In the genomic region with DNA sequence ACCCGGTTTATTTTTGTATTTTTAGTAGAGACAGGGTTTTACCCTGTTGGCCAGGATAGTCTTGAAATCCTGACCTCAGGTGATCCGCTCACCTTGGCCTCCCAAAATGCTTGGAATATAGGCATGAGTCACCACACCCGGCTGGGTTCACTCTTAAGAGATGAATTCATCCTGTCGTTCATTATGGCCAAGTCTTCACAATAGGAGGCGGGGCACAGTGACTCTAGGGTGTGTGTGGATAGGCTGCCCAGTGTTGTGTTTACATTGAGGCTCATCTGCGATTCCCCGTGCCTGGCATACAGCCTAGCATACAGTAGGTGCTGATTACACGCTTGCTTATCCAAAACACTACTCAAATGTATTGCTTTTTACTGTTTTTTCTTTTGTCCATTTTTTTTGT, we compare ENCODE assay signal across 27 cellular contexts. TPM values are rescaled to one million over a fixed set of nuclear protein-coding genes. Genes with fewer than 3 reads are reported as not detected.
DNase-seq lines count a peak whose midpoint lies in the region; ATAC-seq, FAIRE-seq and TF ChIP-seq lines count a peak whose summit lies in the region.
"Had no signal": no experiment of that assay in that cellular context is flagged by ENCODE, and none has a peak within 500 bp of the region (broad histone marks: within the 10 kb centered on the region; RNA-seq: fewer than 3 reads in every experiment).

No MANE protein-coding gene starts in this region.

- 1% methylated on average over 8 of the region's 8 CpGs for WGBS in K562 (ENCODE audit: insufficient coverage, low coverage, missing lambda C conversion rate)

- no TSS peak for BruUV-seq in K562 (replicated peaks; lab: Mats Ljungman, UMichigan)

- FAIRE-seq in K562 (lab: Jason Lieb, UNC) = no peak
- FAIRE-seq: astrocyte, HepG2 had no signal

- H3K36me3 ChIP-seq in K562 (ENCODE audit: control insufficient read depth, insufficient read depth, low read length) = no peaks in the 10 kb centered on the region
- H3K36me3 ChIP-seq: right lobe of liver had no signal

- H4K20me1 ChIP-seq in K562 (replicated peaks; ENCODE audit: control insufficient read depth, insufficient read depth, low read length) = no peaks in the 10 kb centered on the region

- TF ChIP-seq CTCF in K562 (IDR thresholded peaks at IDR 0.05 in 2 of 3, conservative IDR thresholded peaks at IDR 0.05 in 1 of 3; ENCODE audit: insufficient read depth in 2 of 3, low read depth in 1 of 3, low read length in 3 of 3) (no peak), GM13976 (IDR thresholded peaks at IDR 0.05; ENCODE audit: borderline replicate concordance, control extremely low read depth, extremely low read depth, insufficient read depth, missing control alignments) (no peak)

- H3K27ac ChIP-seq in K562 (ENCODE audit: extremely low read depth, low read depth, low read length) = no peak overlapping the region
- H3K27ac ChIP-seq: HL-60, right lobe of liver, VCaP had no signal

- H3K4me2 ChIP-seq in K562 (ENCODE audit: insufficient read depth, low read length) = no peak overlapping the region

- no peak for TF ChIP-seq EP300 in K562 (IDR thresholded peaks at IDR 0.05; ENCODE audit: low read length)

- DNase-seq in DMS53 (lab: John Stamatoyannopoulos, UW) (peak; percentile 51), M059J (ENCODE audit: low read depth) (peak; percentile 68), K562 (ENCODE audit: extremely low read depth in 1 of 4, low spot score in 3 of 4) (no peak), islet precursor cell (peak; percentile 79), GM13976 (ENCODE audit: low spot score) (no peak)
- no peak for DNase-seq in effector memory CD8-positive, alpha-beta T cell
- DNase-seq: ACHN; activated CD4-positive, alpha-beta T cell treated with anti-CD3 and anti-CD28 coated beads for 4 hours; activated gamma-delta T cell treated with Interleukin-2 at 50 U/mL for 16 hours; DMS79 treated with DMSO at 0.1 percent for 48 hours; mesenchymal stem cell; NCI-H1092; NCI-H187 treated with DMSO at 0.1 percent for 48 hours; NCI-H526 treated with DMSO at 0.1 percent for 48 hours; posterior cingulate gyrus; right lobe of liver; stimulated activated CD4-positive, alpha-beta T cell treated with anti-CD3 and anti-CD28 coated beads, Interleukin-12 subunit alpha, Interleukin-12 subunit beta, amount 100 ng/mL, for 4 hours; stimulated activated CD4-positive, alpha-beta T cell treated with anti-CD3 and anti-CD28 coated beads, Interleukin-4, amount 100 ng/mL, for 1 hour had no signal

- no peak for TF ChIP-seq RAD21 in K562 (CRISPR knock-in tag; conservative IDR thresholded peaks at IDR 0.05 in 1 of 2, IDR thresholded peaks at IDR 0.05 in 1 of 2)

- no peaks in the 10 kb centered on the region for H3K9me3 Mint-ChIP-seq in effector memory CD8-positive, alpha-beta T cell
- H3K9me3 Mint-ChIP-seq: central memory CD8-positive, alpha-beta T cell; dendritic cell treated with granulocyte-macrophage colony-stimulating factor and Interleukin-4, amounts not matched to agents 40 ng/mL and 50 ng/mL, for 4 days; type B pancreatic cell had no signal

- TF ChIP-seq POLR2A in K562 (conservative IDR thresholded peaks at IDR 0.05) = no peak

- H3K79me2 ChIP-seq in K562 (ENCODE audit: control insufficient read depth, insufficient read depth, low read length) = no peaks in the 10 kb centered on the region

- ATAC-seq in K562 (peak; percentile 37; the same call in 1 of the 3 replicates), GM18517 (IDR thresholded peaks at IDR 0.05; ENCODE audit: unreplicated experiment) (no peak), GM19324 (IDR thresholded peaks at IDR 0.05; ENCODE audit: low FRiP score, unreplicated experiment) (no peak)
- no peak for ATAC-seq in effector memory CD8-positive, alpha-beta T cell (replicated peaks)
- ATAC-seq: HepG2, right lobe of liver had no signal

- no peak overlapping the region for H3K4me3 ChIP-seq in K562
- H3K4me3 ChIP-seq: right lobe of liver had no signal

- H3K27me3 Mint-ChIP-seq in effector memory CD8-positive, alpha-beta T cell = peaks cover 45 to 49% of the 10 kb centered on the region in 2 donors
- H3K27me3 Mint-ChIP-seq: dendritic cell treated with granulocyte-macrophage colony-stimulating factor and Interleukin-4, amounts not matched to agents 40 ng/mL and 50 ng/mL, for 4 days had no signal

- H3K27me3 ChIP-seq in K562 (ENCODE audit: control insufficient read depth in 2 of 2, insufficient read depth in 2 of 2, low read length in 2 of 2) = 0 out of 5 replicates have a peak, but pooled peaks cover 0 to 3% of the 10 kb centered on the region in 2 experiments
- H3K27me3 ChIP-seq: right lobe of liver had no signal

- H3K27ac Mint-ChIP-seq in effector memory CD8-positive, alpha-beta T cell = no peak overlapping the region
- H3K27ac Mint-ChIP-seq: dendritic cell treated with granulocyte-macrophage colony-stimulating factor and Interleukin-4, amounts not matched to agents 40 ng/mL and 50 ng/mL, for 4 days; type B pancreatic cell had no signal

- no peaks in the 10 kb centered on the region for H3K4me1 ChIP-seq in K562 (replicated peaks in 1 of 2; ENCODE audit: control insufficient read depth in 2 of 2, insufficient read depth in 2 of 2, low read length in 2 of 2)
- H3K4me1 ChIP-seq: right lobe of liver had no signal

- H2AFZ ChIP-seq in K562 (ENCODE audit: low read depth, low read length) = no peak overlapping the region

- H3K9me3 ChIP-seq in K562 (replicated peaks; ENCODE audit: control insufficient read depth, insufficient read depth, low read depth, low read length) = no peaks in the 10 kb centered on the region
- H3K9me3 ChIP-seq: right lobe of liver had no signal

- in situ Hi-C loops in K562 (cut with MboI) = no loop called here
- in situ Hi-C loops in GM13976 (cut with MboI; ENCODE audit: low sequenced_read_pairs, unreplicated experiment) = no loop called here

- H3K36me3 Mint-ChIP-seq in effector memory CD8-positive, alpha-beta T cell (ENCODE audit: insufficient read depth) = no peaks in the 10 kb centered on the region

- H3K9ac ChIP-seq in K562 (ENCODE audit: insufficient read depth in 1 of 2, low read depth in 2 of 2, low read length in 2 of 2) = no peak overlapping the region

- H3K4me1 Mint-ChIP-seq in effector memory CD8-positive, alpha-beta T cell (ENCODE audit: low read depth in 2 of 2) = peaks cover 0 to 1% of the 10 kb centered on the region in 2 donors
- H3K4me1 Mint-ChIP-seq: central memory CD8-positive, alpha-beta T cell had no signal

- CTCF ChIA-PET in K562 (lab: Yijun Ruan, JAX; ENCODE audit: low intra/inter-chr PET ratio) = interaction anchor here (0.6 kb wide), 1 partner anchor 14 kb away, joined by 4 read pairs; no protein-coding TSS in a partner anchor

- no peak overlapping the region for H3K4me3 Mint-ChIP-seq in effector memory CD8-positive, alpha-beta T cell
- H3K4me3 Mint-ChIP-seq: central memory CD8-positive, alpha-beta T cell; dendritic cell treated with granulocyte-macrophage colony-stimulating factor and Interleukin-4, amounts not matched to agents 40 ng/mL and 50 ng/mL, for 4 days; type B pancreatic cell had no signal

- intact Hi-C loops in K562 (cut with micrococcal nuclease) = no loop called here

- no peaks in the 10 kb centered on the region for H3K9me1 ChIP-seq in K562 (ENCODE audit: control insufficient read depth, insufficient read depth, low read length)

- POLR2A ChIA-PET in K562 (lab: Yijun Ruan, JAX) = no interaction called here

TF ChIP-seq in K562, 482 proteins besides CTCF, POLR2A, EP300 and RAD21:
- TF ChIP-seq ZFX (CRISPR knock-in tag; IDR thresholded peaks at IDR 0.05) (no peak), ATF7 (IDR thresholded peaks at IDR 0.05) (no peak), NONO (IDR thresholded peaks at IDR 0.05; ENCODE audit: low read depth in 2 of 2, low read length in 1 of 2) (no peak), ZNF134 (CRISPR knock-in tag; conservative IDR thresholded peaks at IDR 0.05) (no peak)
TF ChIP-seq in K562: peak in this region for 0.

RNA-seq across cellular contexts. Expression of gene IGFBP7, which starts 41.3 kb away (rescaled TPM):
- total RNA-seq in M059J (2014; rRNA removed; shearing (Covaris generic)) = 127 and 145 TPM in 2 replicates
- not detected in 2 replicates for total RNA-seq in K562 (2011; cell fraction: chromatin; rRNA removed; ENCODE audit: low replicate concordance)
- not detected in 2 replicates for total RNA-seq in K562 (2011; cell fraction: nucleolus; rRNA removed)
- not detected in 2 replicates for total RNA-seq in K562 (2011; cell fraction: nucleoplasm; rRNA removed)
- total RNA-seq in K562 (2014; rRNA removed) (not detected in 2 replicates), K562 (2014; rRNA removed; fragmentation: Illumina TruSeq; extraction: Trizol) (not detected in 2 replicates), K562 (2015; rRNA removed; fragmentation: Illumina TruSeq; extraction: Trizol) (not detected in 2 replicates), K562 (2021) (0.29 and 0.54 TPM in 2 replicates)
- polyA plus RNA-seq in K562 (2011; rRNA removed) (not detected in 2 replicates), K562 (2014; fragmentation: Illumina TruSeq; extraction: Trizol) (not detected in 2 replicates), K562 (2014; fragmentation: Nextera tagmentation; extraction: Ambion mirVana) (under 1 TPM; 0.27 to 0.49 TPM), K562 (2014; rRNA removed) (not detected in 2 replicates)
- polyA plus RNA-seq in K562 (2011; cell fraction: cytosol; rRNA removed) = 0.12 and 0.18 TPM in 2 replicates
- not detected in 2 replicates for polyA plus RNA-seq in K562 (2011; cell fraction: nucleus; rRNA removed)
- 0.12 and 0.25 TPM in 2 replicates for polyA plus RNA-seq in K562 (2012)
- polyA minus RNA-seq in K562 (2011; rRNA and poly(A)+ RNA removed) = not detected in 2 replicates
- not detected in 2 replicates for polyA minus RNA-seq in K562 (2011; cell fraction: cytosol; rRNA and poly(A)+ RNA removed)
- not detected in 2 replicates for polyA minus RNA-seq in K562 (2011; cell fraction: nucleus; rRNA and poly(A)+ RNA removed)

Comparison
In these comparisons a context has a peak if more than half of its experiments do, and no peak if none do; other contexts are left out.
1. DNase-seq: peak in DMS53 (single experiment), M059J (single experiment) and islet precursor cell (single experiment); none in K562 (0 of 4), GM13976 (single experiment) and effector memory CD8-positive, alpha-beta T cell (0 of 3).
2. RNA of gene IGFBP7, which starts 41.3 kb away (total RNA-seq): 127 to 145 TPM in M059J; 0.29 to 0.54 TPM in K562; every median in the first group is over 10 times any median in the second.